Comparison of ENCODE assay signal across 9 cellular contexts in genomic region chr1:31723828-31724359, GRCh38. TPM values are rescaled to one million over a fixed set of nuclear protein-coding genes. Genes with fewer than 3 reads are reported as not detected.
DNase-seq lines count a peak whose midpoint lies in the region; ATAC-seq, FAIRE-seq and TF ChIP-seq lines count a peak whose summit lies in the region.
"Had no signal": no experiment of that assay in that cellular context is flagged by ENCODE, and none has a peak within 500 bp of the region (broad histone marks: within the 10 kb centered on the region; RNA-seq: fewer than 3 reads in every experiment).

No MANE protein-coding gene starts in this region.

- no peak for TF ChIP-seq EP300 in HepG2 (IDR thresholded peaks at IDR 0.05; ENCODE audit: low read depth in 2 of 2, low read length in 2 of 2)
- peak; percentile 16; the same call in 1 of the 2 replicates for TF ChIP-seq EP300 in HepG2 (CRISPR knock-in tag; IDR thresholded peaks at IDR 0.05; ENCODE audit: borderline replicate concordance)

- H3K79me2 ChIP-seq in HCT116 (ENCODE audit: insufficient read depth, low read length): no peaks in the 10 kb centered on the region
- H3K79me2 ChIP-seq in mammary epithelial cell (ENCODE audit: insufficient read depth, low read length): no peaks in the 10 kb centered on the region
- no peaks in the 10 kb centered on the region for H3K79me2 ChIP-seq in HepG2 (ENCODE audit: insufficient read depth, low read length)

- no peaks in the 10 kb centered on the region for H3K9me2 ChIP-seq in HCT116 (ENCODE audit: insufficient read depth)

- TF ChIP-seq POLR2A in HCT116 (IDR thresholded peaks at IDR 0.05; ENCODE audit: borderline replicate concordance, extremely low read depth, insufficient read depth, insufficient read length) (no peak), HepG2 (IDR thresholded peaks at IDR 0.05; ENCODE audit: insufficient read depth in 1 of 2, low read depth in 2 of 2, low read length in 2 of 2) (no peak), GM12891 (IDR thresholded peaks at IDR 0.05; ENCODE audit: low read depth, low read length) (no peak)

- POLR2A ChIA-PET in HCT116 (lab: Charles Lee): no interaction called here
- POLR2A ChIA-PET in HepG2 (lab: Yijun Ruan, JAX): interaction anchor here (0.7 to 1.6 kb wide), 4 partner anchors 8 to 23 kb away, joined by 3 to 5 read pairs (median 3); no protein-coding TSS in a partner anchor

- H3K27ac ChIP-seq in HCT116 (ENCODE audit: low read depth, low read length): no peak overlapping the region
- no peak overlapping the region for H3K27ac ChIP-seq in mammary epithelial cell (ENCODE audit: insufficient read depth, low read depth, low read length)
- H3K27ac ChIP-seq in HepG2 (ENCODE audit: extremely low read length, insufficient read depth, low read length): no peak overlapping the region
- H3K27ac ChIP-seq: KMS-11 had no signal

- BruUV-seq in HCT116 (replicated peaks; lab: Mats Ljungman, UMichigan): no TSS peak
- BruUV-seq in mammary epithelial cell (replicated peaks; lab: Mats Ljungman, UMichigan): no TSS peak
- BruUV-seq in HepG2 (replicated peaks; lab: Mats Ljungman, UMichigan): no TSS peak

- CTCF ChIA-PET in HCT116 (lab: Charles Lee): no interaction called here
- CTCF ChIA-PET in mammary epithelial cell (lab: Charles Lee; ENCODE audit: low non-redundant PET): no interaction called here
- CTCF ChIA-PET in HepG2 (lab: Yijun Ruan, JAX; ENCODE audit: low intra/inter-chr PET ratio, low total read pairs): no interaction called here

- FAIRE-seq in HepG2 (lab: Jason Lieb, UNC) (no peak), GM12891 (lab: Jason Lieb, UNC) (no peak)

- TF ChIP-seq CTCF in HCT116 (IDR thresholded peaks at IDR 0.05 in 2 of 3, conservative IDR thresholded peaks at IDR 0.05 in 1 of 3; ENCODE audit: borderline replicate concordance in 1 of 3, insufficient read depth in 1 of 3, low read depth in 2 of 3, low read length in 2 of 3) (no peak), mammary epithelial cell (conservative IDR thresholded peaks at IDR 0.05 in 1 of 2, IDR thresholded peaks at IDR 0.05 in 1 of 2; ENCODE audit: extremely low read depth in 1 of 2, insufficient read depth in 1 of 2, low read depth in 1 of 2, low read length in 2 of 2) (no peak), HepG2 (CRISPR knock-in tag; IDR thresholded peaks at IDR 0.05) (no peak)

- H3K4me1 ChIP-seq in HCT116 (ENCODE audit: control insufficient read depth in 1 of 2, insufficient read depth in 2 of 2, low read length in 2 of 2) (no peaks in the 10 kb centered on the region; a peak in 1 of 4 replicates), mammary epithelial cell (ENCODE audit: insufficient read depth, low read length) (no peaks in the 10 kb centered on the region), HepG2 (ENCODE audit: insufficient read depth, low read length) (peaks cover 35% of the 10 kb centered on the region)

- in situ Hi-C loops in mammary epithelial cell (cut with MboI; ENCODE audit: low sequenced_read_pairs in 2 of 2) (no loop called here), HepG2 (cut with HindIII; ENCODE audit: extremely low pct_ligation_motif_present, low pct_unique_long_range_greater_than_20kb) (no loop called here)

- intact Hi-C loops in HCT116 (cut with micrococcal nuclease) (no loop called here), mammary epithelial cell (cut with micrococcal nuclease) (no loop called here), HepG2 (cut with micrococcal nuclease; ENCODE audit: unreplicated experiment) (no loop called here)

- H3K4me3 ChIP-seq in HCT116 (replicated peaks in 1 of 2; ENCODE audit: low read depth in 1 of 2, low read length in 2 of 2): no peak overlapping the region
- H3K4me3 ChIP-seq in mammary epithelial cell (replicated peaks in 1 of 3; ENCODE audit: insufficient read depth in 1 of 3, low read depth in 2 of 3, low read length in 3 of 3): no peak overlapping the region
- H3K4me3 ChIP-seq in HepG2 (replicated peaks in 1 of 3; ENCODE audit: insufficient read depth in 1 of 3, low read depth in 2 of 3, low read length in 3 of 3): no peak overlapping the region

- H3K9ac ChIP-seq in HCT116 (ENCODE audit: low read length) (no peak overlapping the region), mammary epithelial cell (ENCODE audit: insufficient read depth, low read length) (no peak overlapping the region), HepG2 (ENCODE audit: insufficient read depth, low read depth, low read length) (no peak overlapping the region)
- H3K9ac ChIP-seq: KMS-11 had no signal

- H3K27me3 ChIP-seq in HCT116 (ENCODE audit: insufficient read depth, low read length) (peaks cover 7% of the 10 kb centered on the region; the same call in 1 of the 2 replicates), mammary epithelial cell (ENCODE audit: insufficient read depth, low read length) (no peaks in the 10 kb centered on the region), HepG2 (ENCODE audit: control insufficient read depth in 1 of 2, insufficient read depth in 2 of 2, low read length in 2 of 2) (peaks cover 0 to 8% of the 10 kb centered on the region in 2 experiments; a peak in 3 of 5 replicates)

- WGBS in mammary epithelial cell (ENCODE audit: low coverage, missing lambda C conversion rate): 56% methylated on average over 5 of the region's 5 CpGs
- 37% methylated on average over 2 of the region's 5 CpGs for WGBS in HepG2 (ENCODE audit: low lambda C conversion rate)

- DNase-seq in HCT116 (ENCODE audit: low read depth, low spot score) (no peak), RPMI8226 (peak; percentile 87), mammary epithelial cell (peak; percentile 84), HepG2 (ENCODE audit: low spot score) (peak; percentile 57), GM12891 (ENCODE audit: insufficient read length, low spot score) (no peak), mesenteric fat pad (ENCODE audit: low spot score) (no peak)
- DNase-seq in NK-92 treated with Interleukin-12 subunit alpha and Interleukin-12 subunit beta, amount 100 ng/mL, for 24 hours (lab: John Stamatoyannopoulos, UW): no peak

- ATAC-seq in HCT116: peak; percentile 55; the same call in 1 of the 2 replicates
- peak; percentile 33; the same call in 2 of the 3 replicates for ATAC-seq in HepG2
- no peak for ATAC-seq in HG03571 (IDR thresholded peaks at IDR 0.05; ENCODE audit: unreplicated experiment)

- no peaks in the 10 kb centered on the region for H4K20me1 ChIP-seq in HCT116 (ENCODE audit: insufficient read depth)
- peaks cover 2% of the 10 kb centered on the region for H4K20me1 ChIP-seq in mammary epithelial cell (ENCODE audit: insufficient read depth, low read length)
- H4K20me1 ChIP-seq in HepG2 (ENCODE audit: insufficient read depth, low read length): no peaks in the 10 kb centered on the region; the same call in 1 of the 2 replicates

- no peak overlapping the region for H2AFZ ChIP-seq in HCT116 (ENCODE audit: low read depth, low read length, poor library complexity, severe bottlenecking)
- no peak overlapping the region for H2AFZ ChIP-seq in mammary epithelial cell (ENCODE audit: low read depth, low read length)
- no peak overlapping the region for H2AFZ ChIP-seq in HepG2 (ENCODE audit: low read length)

- dilution Hi-C loops in mammary epithelial cell (cut with HindIII; ENCODE audit: low sequenced_read_pairs): no loop called here

- RAD21 ChIA-PET in HCT116 (lab: Charles Lee; ENCODE audit: low non-redundant PET in 1 of 2, low total read pairs in 2 of 2, uncharacterized antibody in 2 of 2, unreplicated experiment in 2 of 2): no interaction called here

- no peaks in the 10 kb centered on the region; a peak in 1 of 4 replicates for H3K36me3 ChIP-seq in HCT116 (ENCODE audit: control insufficient read depth in 1 of 2, insufficient read depth in 2 of 2, low read length in 2 of 2)
- H3K36me3 ChIP-seq in mammary epithelial cell (ENCODE audit: insufficient read depth, low read length): no peaks in the 10 kb centered on the region
- H3K36me3 ChIP-seq in HepG2 (replicated peaks in 1 of 2; ENCODE audit: control insufficient read depth in 1 of 2, insufficient read depth in 2 of 2, low read length in 2 of 2): no peaks in the 10 kb centered on the region

- H3K4me2 ChIP-seq in HCT116 (ENCODE audit: low read length): no peak overlapping the region
- no peak overlapping the region for H3K4me2 ChIP-seq in mammary epithelial cell (ENCODE audit: insufficient read depth, low read depth, low read length)
- no peak overlapping the region for H3K4me2 ChIP-seq in HepG2 (ENCODE audit: low read depth, low read length)
- H3K4me2 ChIP-seq: KMS-11 had no signal

- TF ChIP-seq RAD21 in HCT116 (IDR thresholded peaks at IDR 0.05; ENCODE audit: low read depth) (no peak), HepG2 (CRISPR knock-in tag; IDR thresholded peaks at IDR 0.05) (no peak)

- H3K9me3 ChIP-seq in HCT116 (ENCODE audit: control insufficient read depth in 1 of 2, insufficient read depth in 1 of 2, low read depth in 1 of 2, low read length in 2 of 2) (no peaks in the 10 kb centered on the region), mammary epithelial cell (replicated peaks; ENCODE audit: insufficient read depth, low read length) (no peaks in the 10 kb centered on the region), HepG2 (ENCODE audit: low read length) (no peaks in the 10 kb centered on the region)

RNA-seq across cellular contexts. Expression of gene COL16A1, which starts 20.1 kb away (rescaled TPM):
- total RNA-seq in HCT116 (2021; ENCODE audit: unreplicated experiment): 2.2 TPM
- polyA plus RNA-seq in HCT116 (2012): 1.3 and 1.5 TPM in 2 replicates
- total RNA-seq in mammary epithelial cell: 100 to 1,000 TPM; 121 to 146 TPM
- polyA plus RNA-seq in mammary epithelial cell: 32.8 TPM
- 57.1 TPM for polyA minus RNA-seq in mammary epithelial cell
- 2.0 and 12.2 TPM in 2 replicates for total RNA-seq in HepG2 (2016; rRNA removed; fragmentation: Illumina TruSeq; extraction: Trizol)
- total RNA-seq in HepG2 (2016; cell fraction: cytosol; rRNA removed; fragmentation: Illumina TruSeq; extraction: Trizol; ENCODE audit: low read depth): 0.61 and 0.62 TPM in 2 replicates
- total RNA-seq in HepG2 (2016; cell fraction: insoluble cytoplasmic fraction; rRNA removed; fragmentation: Illumina TruSeq; extraction: Trizol): 2.0 and 13.0 TPM in 2 replicates
- total RNA-seq in HepG2 (2016; cell fraction: membrane; rRNA removed; fragmentation: Illumina TruSeq; extraction: Trizol): 0.76 and 1.1 TPM in 2 replicates
- 18.2 and 22.6 TPM in 2 replicates for total RNA-seq in HepG2 (2016; cell fraction: nucleus; rRNA removed; fragmentation: Illumina TruSeq; extraction: Trizol)
- polyA plus RNA-seq in HepG2 (2011; rRNA removed): 4.3 and 5.1 TPM in 2 replicates
- 0.54 and 0.85 TPM in 2 replicates for polyA plus RNA-seq in HepG2 (2011; cell fraction: cytosol; rRNA removed)
- 61.1 and 62.0 TPM in 2 replicates for polyA plus RNA-seq in HepG2 (2011; cell fraction: nucleus; rRNA removed)
- 4.7 and 5.1 TPM in 2 replicates for polyA plus RNA-seq in HepG2 (2012)
- 0.29 and 0.41 TPM in 2 replicates for polyA plus RNA-seq in HepG2 (2016; cell fraction: cytosol; fragmentation: Illumina TruSeq; extraction: Trizol; ENCODE audit: low read depth)
- 1.5 and 2.3 TPM in 2 replicates for polyA plus RNA-seq in HepG2 (2016; cell fraction: insoluble cytoplasmic fraction; fragmentation: Illumina TruSeq; extraction: Trizol; ENCODE audit: low read depth)
- polyA plus RNA-seq in HepG2 (2016; cell fraction: membrane; fragmentation: Illumina TruSeq; extraction: Trizol; ENCODE audit: low read depth): 0.43 and 0.78 TPM in 2 replicates
- 57.7 and 64.7 TPM in 2 replicates for polyA plus RNA-seq in HepG2 (2016; cell fraction: nucleus; fragmentation: Illumina TruSeq; extraction: Trizol; ENCODE audit: insufficient read depth, low read depth)
- 1.4 and 4.1 TPM in 2 replicates for polyA minus RNA-seq in HepG2 (2011; rRNA and poly(A)+ RNA removed; ENCODE audit: low replicate concordance)
- 0.69 and 1.6 TPM in 2 replicates for polyA minus RNA-seq in HepG2 (2011; cell fraction: cytosol; rRNA and poly(A)+ RNA removed)
- polyA minus RNA-seq in HepG2 (2011; cell fraction: nucleus; rRNA and poly(A)+ RNA removed): 6.8 and 10.1 TPM in 2 replicates
- polyA plus RNA-seq in GM12891 (2012; ENCODE audit: low read depth, missing spikeins): 3.4 TPM
- total RNA-seq in mesenteric fat pad: 38.9 TPM

RNA-seq across cellular contexts. Expression of gene ADGRB2, which starts 40.2 kb away (rescaled TPM):
- 10.1 TPM for total RNA-seq in HCT116 (2021; ENCODE audit: unreplicated experiment)
- polyA plus RNA-seq in HCT116 (2012): 6.0 and 7.1 TPM in 2 replicates
- 1 to 10 TPM in 1 of 2 donors, under 1 TPM in 1; 0.83 to 3.8 TPM for total RNA-seq in mammary epithelial cell
- polyA plus RNA-seq in mammary epithelial cell: 1.3 TPM
- 0.83 TPM for polyA minus RNA-seq in mammary epithelial cell
- total RNA-seq in HepG2 (2016; rRNA removed; fragmentation: Illumina TruSeq; extraction: Trizol): 0.09 TPM in 1 of 2 replicates, not detected in the other
- total RNA-seq in HepG2 (2016; cell fraction: cytosol; rRNA removed; fragmentation: Illumina TruSeq; extraction: Trizol; ENCODE audit: low read depth): not detected in 2 replicates
- total RNA-seq in HepG2 (2016; cell fraction: insoluble cytoplasmic fraction; rRNA removed; fragmentation: Illumina TruSeq; extraction: Trizol): 0.04 TPM in 1 of 2 replicates, not detected in the other
- not detected in 2 replicates for total RNA-seq in HepG2 (2016; cell fraction: membrane; rRNA removed; fragmentation: Illumina TruSeq; extraction: Trizol)
- 0.09 TPM in 1 of 2 replicates, not detected in the other for total RNA-seq in HepG2 (2016; cell fraction: nucleus; rRNA removed; fragmentation: Illumina TruSeq; extraction: Trizol)
- 0.03 TPM in 1 of 2 replicates, not detected in the other for polyA plus RNA-seq in HepG2 (2011; rRNA removed)
- 0.04 TPM in 1 of 2 replicates, not detected in the other for polyA plus RNA-seq in HepG2 (2011; cell fraction: cytosol; rRNA removed)
- 0.14 and 0.31 TPM in 2 replicates for polyA plus RNA-seq in HepG2 (2011; cell fraction: nucleus; rRNA removed)
- polyA plus RNA-seq in HepG2 (2012): 0.07 TPM in 1 of 2 replicates, not detected in the other
- polyA plus RNA-seq in HepG2 (2016; cell fraction: cytosol; fragmentation: Illumina TruSeq; extraction: Trizol; ENCODE audit: low read depth): not detected in 2 replicates
- not detected in 2 replicates for polyA plus RNA-seq in HepG2 (2016; cell fraction: insoluble cytoplasmic fraction; fragmentation: Illumina TruSeq; extraction: Trizol; ENCODE audit: low read depth)
- not detected in 2 replicates for polyA plus RNA-seq in HepG2 (2016; cell fraction: membrane; fragmentation: Illumina TruSeq; extraction: Trizol; ENCODE audit: low read depth)
- 0.29 TPM in 1 of 2 replicates, not detected in the other for polyA plus RNA-seq in HepG2 (2016; cell fraction: nucleus; fragmentation: Illumina TruSeq; extraction: Trizol; ENCODE audit: insufficient read depth, low read depth)
- polyA minus RNA-seq in HepG2 (2011; rRNA and poly(A)+ RNA removed; ENCODE audit: low replicate concordance): 2.1 TPM in 1 of 2 replicates, not detected in the other
- polyA minus RNA-seq in HepG2 (2011; cell fraction: cytosol; rRNA and poly(A)+ RNA removed): not detected in 2 replicates
- polyA minus RNA-seq in HepG2 (2011; cell fraction: nucleus; rRNA and poly(A)+ RNA removed): not detected in 2 replicates
- 1.6 TPM for polyA plus RNA-seq in GM12891 (2012; ENCODE audit: low read depth, missing spikeins)
- 3.9 TPM for total RNA-seq in mesenteric fat pad

Comparison
In these comparisons a context has a peak if more than half of its experiments do, and no peak if none do; other contexts are left out.
1. DNase-seq: peak in RPMI8226 (single experiment), mammary epithelial cell (single experiment) and HepG2 (single experiment); none in HCT116 (single experiment), GM12891 (single experiment), NK-92 treated with Interleukin-12 subunit alpha and Interleukin-12 subunit beta, amount 100 ng/mL, for 24 hours (single experiment) and mesenteric fat pad (single experiment).
2. Of the 20 proteins assayed by ChIP-seq in both HepG2 and HCT116: peak only in HepG2: none; only in HCT116: none; in both: REST; in neither: 19.